12 cellular contexts compared by ENCODE assay signal in the genomic region with DNA sequence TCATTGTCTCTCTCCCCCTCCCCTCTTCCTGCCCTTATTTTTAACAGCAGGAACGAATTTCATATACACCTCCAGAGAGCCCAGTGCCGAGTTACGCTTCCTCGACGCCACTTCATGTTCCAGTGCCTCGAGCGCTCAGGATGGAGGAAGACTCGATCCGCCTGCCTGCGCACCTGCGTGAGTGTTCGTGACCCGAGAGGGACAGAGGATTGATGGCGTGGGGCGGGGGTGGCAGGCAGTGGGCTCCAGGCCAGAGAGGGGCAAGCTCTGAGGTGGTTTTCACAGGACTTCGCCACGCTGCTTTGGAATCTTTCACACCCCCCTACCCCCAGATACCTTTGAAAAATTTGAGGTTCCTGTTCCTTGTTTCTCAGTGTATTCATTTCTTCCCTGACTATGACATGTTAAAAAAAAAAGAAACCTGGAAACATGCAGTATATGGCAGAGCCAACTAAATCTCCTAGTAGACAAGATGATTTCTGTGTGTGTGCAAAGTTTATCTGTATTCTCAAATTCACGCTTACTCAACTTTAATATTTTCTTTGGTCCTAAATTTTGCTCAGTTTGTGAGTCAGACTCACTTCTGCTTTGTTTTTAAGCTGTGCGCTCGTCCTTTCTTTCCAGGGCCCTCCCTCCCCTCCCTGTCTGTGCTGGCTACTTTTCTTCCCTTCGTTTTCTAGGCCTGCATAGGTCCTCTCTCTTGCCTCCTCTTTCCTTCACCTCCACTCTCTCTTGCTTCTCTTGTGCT.
DNase-seq lines count a peak whose midpoint lies in the region; ATAC-seq and TF ChIP-seq lines count a peak whose summit lies in the region.
"Had no signal": no experiment of that assay in that cellular context is flagged by ENCODE, and none has a peak within 500 bp of the region (broad histone marks: within the 10 kb centered on the region; RNA-seq: fewer than 3 reads in every experiment).

No MANE protein-coding gene starts in this region.

- H3K27ac Mint-ChIP-seq in activated naive CD8-positive, alpha-beta T cell treated with anti-CD3 and anti-CD28 coated beads for 36 hours: peak overlapping the region; percentile 17
- H3K27ac Mint-ChIP-seq in naive thymus-derived CD4-positive, alpha-beta T cell: peak overlapping the region in 2 of 9 donors; percentile 6 to 17

- no peaks in the 10 kb centered on the region for H3K27me3 ChIP-seq in right atrium auricular region
- H3K27me3 ChIP-seq in naive thymus-derived CD4-positive, alpha-beta T cell (ENCODE audit: control insufficient read depth in 2 of 2, insufficient read depth in 2 of 2, low read length in 2 of 2): no peaks in the 10 kb centered on the region
- no peaks in the 10 kb centered on the region for H3K27me3 ChIP-seq in aorta (ENCODE audit: control insufficient read depth in 1 of 2, insufficient read depth in 2 of 2, low read length in 1 of 2)

- H3K4me3 Mint-ChIP-seq in activated naive CD8-positive, alpha-beta T cell treated with anti-CD3 and anti-CD28 coated beads for 36 hours: no peak overlapping the region
- H3K4me3 Mint-ChIP-seq in naive thymus-derived CD4-positive, alpha-beta T cell: no peak overlapping the region
- H3K4me3 Mint-ChIP-seq: brain had no signal

- intact Hi-C loops in Right ventricle myocardium superior (cut with DNase I): loop anchor here (10.0 kb wide), 1 partner anchor 98 kb away; no protein-coding TSS in a partner anchor
- intact Hi-C loops in naive thymus-derived CD4-positive, alpha-beta T cell (cut with micrococcal nuclease): no loop called here
- intact Hi-C loops in aorta (cut with DNase I): no loop called here

- H3K36me3 Mint-ChIP-seq in activated naive CD8-positive, alpha-beta T cell treated with anti-CD3 and anti-CD28 coated beads for 36 hours: peaks cover 27% of the 10 kb centered on the region
- H3K36me3 Mint-ChIP-seq in naive thymus-derived CD4-positive, alpha-beta T cell: peaks cover 13 to 37% (median 33%) of the 10 kb centered on the region in 5 donors

- WGBS in aorta, 2 donors: 73% methylated on average over 21 of the region's 21 CpGs

- H3K4me3 ChIP-seq in right atrium auricular region (no peak overlapping the region), aorta (ENCODE audit: low read length in 2 of 2) (no peak overlapping the region)
- no peak overlapping the region for H3K4me3 ChIP-seq in naive thymus-derived CD4-positive, alpha-beta T cell (ENCODE audit: low read length)

- peaks cover 16% of the 10 kb centered on the region for H3K4me1 Mint-ChIP-seq in activated naive CD8-positive, alpha-beta T cell treated with anti-CD3 and anti-CD28 coated beads for 36 hours
- peaks cover 12 to 34% (median 15%) of the 10 kb centered on the region in 7 donors for H3K4me1 Mint-ChIP-seq in naive thymus-derived CD4-positive, alpha-beta T cell

- CTCF ChIA-PET in naive thymus-derived CD4-positive, alpha-beta T cell (lab: Charles Lee): no interaction called here

- H3K4me1 ChIP-seq in right atrium auricular region (peaks cover 0 to 47% of the 10 kb centered on the region in 2 donors), aorta (ENCODE audit: control insufficient read depth in 1 of 2, insufficient read depth in 2 of 2, low read length in 2 of 2) (peaks cover 4 to 21% of the 10 kb centered on the region in 2 donors)
- H3K4me1 ChIP-seq in naive thymus-derived CD4-positive, alpha-beta T cell (ENCODE audit: control insufficient read depth in 2 of 2, insufficient read depth in 2 of 2, low read length in 2 of 2): no peaks in the 10 kb centered on the region

- H3K27me3 Mint-ChIP-seq in activated naive CD8-positive, alpha-beta T cell treated with anti-CD3 and anti-CD28 coated beads for 36 hours: no peaks in the 10 kb centered on the region
- no peaks in the 10 kb centered on the region for H3K27me3 Mint-ChIP-seq in naive thymus-derived CD4-positive, alpha-beta T cell
- H3K27me3 Mint-ChIP-seq: brain had no signal

- POLR2A ChIA-PET in naive thymus-derived CD4-positive, alpha-beta T cell (lab: Charles Lee): no interaction called here

- no peak for DNase-seq in right atrium auricular region (ENCODE audit: low spot score)
- DNase-seq in Right ventricle myocardium superior: no peak
- no peak for DNase-seq in activated naive CD8-positive, alpha-beta T cell treated with anti-CD3 and anti-CD28 coated beads for 36 hours
- no peak for DNase-seq in naive thymus-derived CD4-positive, alpha-beta T cell
- DNase-seq in aorta: peak in 1 of 2 donors; percentile 59
- no peak for DNase-seq in cerebellar nuclear complex (lab: John Stamatoyannopoulos, UW)
- no peak for DNase-seq in COLO668 (lab: John Stamatoyannopoulos, UW; ENCODE audit: unreplicated experiment)
- DNase-seq: HCEC 1CT, occipital lobe, SK-N-SH had no signal

- ATAC-seq in Right ventricle myocardium superior (ENCODE audit: poor library complexity) (no peak), aorta (ENCODE audit: low FRiP score) (peak; percentile 68), GM21381 (IDR thresholded peaks at IDR 0.05; ENCODE audit: unreplicated experiment) (no peak)
- ATAC-seq in naive thymus-derived CD4-positive, alpha-beta T cell: peak; percentile 50

- H3K36me3 ChIP-seq in right atrium auricular region: no peaks in the 10 kb centered on the region
- peaks cover 0 to 10% (median 0%) of the 10 kb centered on the region in 3 experiments for H3K36me3 ChIP-seq in naive thymus-derived CD4-positive, alpha-beta T cell (ENCODE audit: control insufficient read depth in 2 of 3, insufficient read depth in 3 of 3, low read length in 3 of 3)
- no peaks in the 10 kb centered on the region for H3K36me3 ChIP-seq in aorta (ENCODE audit: control insufficient read depth in 1 of 2, insufficient read depth in 2 of 2, low read length in 1 of 2)

- TF ChIP-seq CTCF in right atrium auricular region (IDR thresholded peaks at IDR 0.05): no peak

- H3K9me3 ChIP-seq in right atrium auricular region (no peaks in the 10 kb centered on the region), aorta (ENCODE audit: control insufficient read depth, low read length) (no peaks in the 10 kb centered on the region)
- no peaks in the 10 kb centered on the region for H3K9me3 ChIP-seq in naive thymus-derived CD4-positive, alpha-beta T cell (ENCODE audit: control insufficient read depth in 2 of 3, low read length in 3 of 3)
- H3K9me3 ChIP-seq: SK-N-SH had no signal

- no peaks in the 10 kb centered on the region for H3K9me3 Mint-ChIP-seq in activated naive CD8-positive, alpha-beta T cell treated with anti-CD3 and anti-CD28 coated beads for 36 hours
- H3K9me3 Mint-ChIP-seq in naive thymus-derived CD4-positive, alpha-beta T cell: no peaks in the 10 kb centered on the region
- H3K9me3 Mint-ChIP-seq: brain had no signal

- H3K27ac ChIP-seq in right atrium auricular region: peak overlapping the region; percentile 50 to 79
- H3K27ac ChIP-seq in naive thymus-derived CD4-positive, alpha-beta T cell (ENCODE audit: low read depth, low read length): no peak overlapping the region
- H3K27ac ChIP-seq in aorta (ENCODE audit: low read depth in 1 of 2, low read length in 2 of 2): peak overlapping the region; percentile 87 to 94

Comparison
In these comparisons a context has a peak if more than half of its experiments do, and no peak if none do; other contexts are left out.
1. ATAC-seq: peak in naive thymus-derived CD4-positive, alpha-beta T cell (single experiment) and aorta (single experiment); none in Right ventricle myocardium superior (single experiment) and GM21381 (single experiment).